In the genomic region with DNA sequence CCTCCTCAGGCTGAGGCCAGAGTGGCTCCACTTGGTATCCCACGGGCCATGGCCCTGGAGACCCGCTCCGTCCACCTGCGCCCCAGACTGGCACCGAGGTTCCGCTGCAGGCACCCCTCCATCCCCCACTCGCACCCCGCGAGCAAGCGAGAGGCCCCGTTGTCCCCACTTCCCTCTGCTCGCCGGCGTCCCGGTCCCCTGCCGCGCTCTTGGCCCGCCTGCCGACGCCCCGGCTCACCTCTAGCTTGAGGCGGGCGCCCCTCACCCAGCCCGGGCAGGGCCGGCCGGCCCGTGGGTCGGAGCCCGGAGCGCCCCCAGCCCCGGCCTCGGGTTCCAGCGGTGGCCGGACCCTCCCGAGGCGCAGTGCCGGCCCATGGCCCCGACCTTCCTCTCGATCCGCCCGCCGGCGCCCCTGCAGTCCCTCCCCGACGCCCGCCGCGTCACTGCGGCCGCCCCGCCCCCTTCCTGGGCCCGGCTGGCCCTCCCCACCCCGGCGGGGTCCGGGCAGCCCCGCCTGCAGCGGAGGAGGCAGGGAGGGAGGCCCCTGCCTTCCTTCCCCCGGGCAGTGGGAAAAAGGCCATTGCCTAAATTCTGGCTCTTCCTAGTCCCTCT, we compare ENCODE assay signal across 8 cellular contexts. TPM values are rescaled to one million over a fixed set of nuclear protein-coding genes. Genes with fewer than 3 reads are reported as not detected.
DNase-seq lines count a peak whose midpoint lies in the region; ATAC-seq and TF ChIP-seq lines count a peak whose summit lies in the region.

Gene PITPNM1, minus strand, starts transcription at position 414 of the 612 bp plus-strand sequence. CDS start 1,183 bp downstream, outside the sequence.

- POLR2A ChIA-PET in AG04450 (lab: Yijun Ruan, JAX): no interaction called here

- peaks cover 0 to 34% (median 18%) of the 10 kb centered on the region in 4 donors for H3K36me3 ChIP-seq in esophagus muscularis mucosa
- H3K36me3 ChIP-seq in muscle layer of duodenum (ENCODE audit: control insufficient read depth in 1 of 2, insufficient read depth in 2 of 2, low read length in 2 of 2): peaks cover 7 to 18% of the 10 kb centered on the region in 2 donors

- no peak for TF ChIP-seq POLR2A in esophagus muscularis mucosa (IDR thresholded peaks at IDR 0.05; ENCODE audit: low read depth)

- WGBS in esophagus muscularis mucosa: 5% methylated on average over 4 of the region's 58 CpGs

- no peak for DNase-seq in AG04450 (ENCODE audit: low read depth, low spot score)
- DNase-seq in NOMO-1 treated with DMSO at 0.1 percent for 48 hours (lab: John Stamatoyannopoulos, UW; ENCODE audit: unreplicated experiment): peak; percentile 36
- peak; percentile 82 for DNase-seq in activated T-cell treated with anti-CD3 and anti-CD28 coated beads, Interleukin-2, amount 50 U/mL, for 1 hour
- no peak for DNase-seq in esophagus muscularis mucosa (ENCODE audit: extremely low spot score)
- peak; percentile 90 for DNase-seq in stimulated activated naive CD8-positive, alpha-beta T cell treated with anti-CD3 and anti-CD28 coated beads, Interleukin-15, Interleukin-2, amounts not matched to agents 100 U/mL and 50 U/mL, for 24 hours

- no peak for TF ChIP-seq EP300 in esophagus muscularis mucosa (IDR thresholded peaks at IDR 0.05)

- CTCF ChIA-PET in AG04450 (lab: Charles Lee): interaction anchor here (0.9 kb wide), 1 partner anchor 159 kb away, joined by 3 read pairs; no protein-coding TSS in a partner anchor

- H3K27me3 ChIP-seq in AG04450 (ENCODE audit: control insufficient read depth, insufficient read depth, low read length): no peaks in the 10 kb centered on the region
- peaks cover 0 to 38% (median 3%) of the 10 kb centered on the region in 4 donors for H3K27me3 ChIP-seq in esophagus muscularis mucosa
- no peaks in the 10 kb centered on the region for H3K27me3 ChIP-seq in muscle layer of duodenum (ENCODE audit: low read depth, low read length)

- peaks cover 27 to 60% (median 54%) of the 10 kb centered on the region in 4 donors for H3K4me1 ChIP-seq in esophagus muscularis mucosa
- peaks cover 11 to 39% of the 10 kb centered on the region in 2 donors for H3K4me1 ChIP-seq in muscle layer of duodenum (ENCODE audit: control insufficient read depth in 1 of 2, insufficient read depth in 2 of 2, low read length in 2 of 2)

- no peaks in the 10 kb centered on the region; the same call in 1 of the 2 replicates for H3K9me3 ChIP-seq in AG04450 (ENCODE audit: control insufficient read depth, insufficient read depth, low read length)
- H3K9me3 ChIP-seq in esophagus muscularis mucosa: no peaks in the 10 kb centered on the region
- no peaks in the 10 kb centered on the region for H3K9me3 ChIP-seq in muscle layer of duodenum (ENCODE audit: control insufficient read depth in 1 of 2, low read length in 2 of 2)

- peak within 1 kb of the TSS; percentile 70 for H3K27ac ChIP-seq in AG04450 (ENCODE audit: low read depth, low read length)
- peak within 1 kb of the TSS; percentile 97 to 100 (median 98) for H3K27ac ChIP-seq in esophagus muscularis mucosa (replicated peaks in 1 of 4)
- H3K27ac ChIP-seq in muscle layer of duodenum (ENCODE audit: low read length): peak within 1 kb of the TSS; percentile 96

- ATAC-seq in GM19438 (IDR thresholded peaks at IDR 0.05; ENCODE audit: low read depth, unreplicated experiment): peak; percentile 21
- ATAC-seq in stimulated activated naive CD8-positive, alpha-beta T cell treated with anti-CD3 and anti-CD28 coated beads, Interleukin-15, Interleukin-2, amounts not matched to agents 100 U/mL and 50 U/mL, for 24 hours: no peak
- ATAC-seq in GM18858 (IDR thresholded peaks at IDR 0.05; ENCODE audit: unreplicated experiment): no peak

- H3K4me3 ChIP-seq in AG04450 (ENCODE audit: low read depth, low read length) (peak within 1 kb of the TSS; percentile 72), esophagus muscularis mucosa (peak within 1 kb of the TSS; percentile 55 to 64 (median 60)), muscle layer of duodenum (ENCODE audit: low read depth in 1 of 2, low read length in 2 of 2) (peak within 1 kb of the TSS; percentile 66)

- no peak for TF ChIP-seq CTCF in AG04450 (IDR thresholded peaks at IDR 0.05; ENCODE audit: low read depth, low read length)
- TF ChIP-seq CTCF in esophagus muscularis mucosa (IDR thresholded peaks at IDR 0.05): no peak

- intact Hi-C loops in esophagus muscularis mucosa (cut with DNase I): loop anchor here (5.0 to 10.0 kb wide), 2 partner anchors 103 to 150 kb away; partner anchors contain the start of genes POLD4, PPP1CA and TBC1D10C

RNA-seq across cellular contexts. Expression of gene PITPNM1, which starts in this region (rescaled TPM):
- polyA plus RNA-seq in AG04450 (2011; rRNA removed): 6.4 and 8.6 TPM in 2 replicates
- 9.9 and 10.8 TPM in 2 replicates for polyA minus RNA-seq in AG04450 (2011; rRNA and poly(A)+ RNA removed)
- total RNA-seq in esophagus muscularis mucosa: 10 to 100 TPM; 11.6 to 23.6 (median 15.3) TPM

Comparison
In these comparisons a context has a peak if more than half of its experiments do, and no peak if none do; other contexts are left out.
1. DNase-seq: peak in NOMO-1 treated with DMSO at 0.1 percent for 48 hours (single experiment), activated T-cell treated with anti-CD3 and anti-CD28 coated beads, Interleukin-2, amount 50 U/mL, for 1 hour (single experiment) and stimulated activated naive CD8-positive, alpha-beta T cell treated with anti-CD3 and anti-CD28 coated beads, Interleukin-15, Interleukin-2, amounts not matched to agents 100 U/mL and 50 U/mL, for 24 hours (single experiment); none in AG04450 (single experiment) and esophagus muscularis mucosa (single experiment).
2. Peak in every context shown above with its lines, with median percentiles within 50 percentile points of each other: H3K27ac ChIP-seq and H3K4me3 ChIP-seq.